ENCODE assay signal across 8 cellular contexts in genomic region chr22:30265851-30266444, GRCh38.
DNase-seq lines count a peak whose midpoint lies in the region; ATAC-seq and TF ChIP-seq lines count a peak whose summit lies in the region.

No MANE protein-coding gene starts in this region.

- H3K4me1 ChIP-seq in RWPE2 (ENCODE audit: insufficient read depth, poor library complexity, severe bottlenecking) (peaks cover 3% of the 10 kb centered on the region), mucosa of rectum (ENCODE audit: control insufficient read depth in 2 of 2, insufficient read depth in 2 of 2, low read length in 2 of 2) (peaks cover 5 to 8% of the 10 kb centered on the region in 2 donors), subcutaneous abdominal adipose tissue (ENCODE audit: control insufficient read depth in 5 of 5, insufficient read depth in 5 of 5, low read length in 5 of 5) (peaks cover 0 to 45% (median 7%) of the 10 kb centered on the region in 5 donors)

- H3K36me3 ChIP-seq in RWPE2 (ENCODE audit: low read depth) (no peaks in the 10 kb centered on the region), mucosa of rectum (ENCODE audit: control insufficient read depth in 2 of 2, insufficient read depth in 2 of 2, low read length in 2 of 2) (no peaks in the 10 kb centered on the region), subcutaneous abdominal adipose tissue (ENCODE audit: control insufficient read depth in 5 of 5, insufficient read depth in 5 of 5, low read length in 5 of 5) (no peaks in the 10 kb centered on the region)

- ATAC-seq in HG02623 (IDR thresholded peaks at IDR 0.05; ENCODE audit: unreplicated experiment) (peak; percentile 59), RWPE2 (ENCODE audit: low read depth) (peak; percentile 8; the same call in 1 of the 3 replicates)

- H3K27ac ChIP-seq in RWPE2 (ENCODE audit: poor library complexity, severe bottlenecking) (no peak overlapping the region), mucosa of rectum (ENCODE audit: low read depth in 2 of 2, low read length in 2 of 2) (peak overlapping the region in 1 of 2 donors; percentile 78), subcutaneous abdominal adipose tissue (ENCODE audit: low read depth, low read length) (no peak overlapping the region)

- TF ChIP-seq CTCF in GM12875 (IDR thresholded peaks at IDR 0.05; ENCODE audit: borderline replicate concordance, insufficient read depth, low read depth, low read length) (no peak), RWPE2 (IDR thresholded peaks at IDR 0.05; ENCODE audit: poor library complexity, severe bottlenecking) (no peak)

- H3K9ac ChIP-seq in mucosa of rectum (ENCODE audit: low read depth in 1 of 2, low read length in 2 of 2) (peak overlapping the region; percentile 60 to 63), subcutaneous abdominal adipose tissue (ENCODE audit: low read length in 5 of 5) (peak overlapping the region in 3 of 5 donors; percentile 55 to 62 (median 57))

- no peaks in the 10 kb centered on the region for H3K27me3 ChIP-seq in RWPE2 (ENCODE audit: insufficient read depth, poor library complexity, severe bottlenecking)
- H3K27me3 ChIP-seq in mucosa of rectum (ENCODE audit: control insufficient read depth in 2 of 2, insufficient read depth in 2 of 2, low read length in 2 of 2), result no peaks in the 10 kb centered on the region
- peaks cover 0 to 7% (median 4%) of the 10 kb centered on the region in 5 donors for H3K27me3 ChIP-seq in subcutaneous abdominal adipose tissue (ENCODE audit: control insufficient read depth in 5 of 5, insufficient read depth in 4 of 5, low read length in 5 of 5)

- DNase-seq in RWPE2 (ENCODE audit: low spot score), result no peak
- peak; percentile 58 to 72 (median 70) for DNase-seq in activated naive CD4-positive, alpha-beta T cell (lab: John Stamatoyannopoulos, UW)
- no peak for DNase-seq in SHP77 treated with DMSO at 0.1 percent for 48 hours (lab: John Stamatoyannopoulos, UW)
- no peak for DNase-seq in HuH-7.5 (ENCODE audit: low spot score)

- H3K9me3 ChIP-seq in RWPE2 (ENCODE audit: severe bottlenecking), result no peaks in the 10 kb centered on the region
- no peaks in the 10 kb centered on the region for H3K9me3 ChIP-seq in mucosa of rectum (ENCODE audit: control insufficient read depth in 2 of 2, low read length in 2 of 2)
- H3K9me3 ChIP-seq in subcutaneous abdominal adipose tissue (ENCODE audit: control insufficient read depth in 5 of 5, low read length in 5 of 5), result no peaks in the 10 kb centered on the region

- H3K4me3 ChIP-seq in GM12875 (ENCODE audit: low read depth, low read length) (peak overlapping the region; percentile 62), RWPE2 (ENCODE audit: severe bottlenecking) (no peak overlapping the region), mucosa of rectum (ENCODE audit: low read length in 2 of 2) (peak overlapping the region; percentile 41 to 68), subcutaneous abdominal adipose tissue (ENCODE audit: low read depth in 1 of 5, low read length in 5 of 5) (peak overlapping the region; percentile 8 to 62 (median 49))

Comparison
In these comparisons a context has a peak if more than half of its experiments do, and no peak if none do; other contexts are left out.
1. DNase-seq: peak in activated naive CD4-positive, alpha-beta T cell (4 of 4); none in RWPE2 (single experiment), SHP77 treated with DMSO at 0.1 percent for 48 hours (single experiment) and HuH-7.5 (single experiment).